In the genomic region with DNA sequence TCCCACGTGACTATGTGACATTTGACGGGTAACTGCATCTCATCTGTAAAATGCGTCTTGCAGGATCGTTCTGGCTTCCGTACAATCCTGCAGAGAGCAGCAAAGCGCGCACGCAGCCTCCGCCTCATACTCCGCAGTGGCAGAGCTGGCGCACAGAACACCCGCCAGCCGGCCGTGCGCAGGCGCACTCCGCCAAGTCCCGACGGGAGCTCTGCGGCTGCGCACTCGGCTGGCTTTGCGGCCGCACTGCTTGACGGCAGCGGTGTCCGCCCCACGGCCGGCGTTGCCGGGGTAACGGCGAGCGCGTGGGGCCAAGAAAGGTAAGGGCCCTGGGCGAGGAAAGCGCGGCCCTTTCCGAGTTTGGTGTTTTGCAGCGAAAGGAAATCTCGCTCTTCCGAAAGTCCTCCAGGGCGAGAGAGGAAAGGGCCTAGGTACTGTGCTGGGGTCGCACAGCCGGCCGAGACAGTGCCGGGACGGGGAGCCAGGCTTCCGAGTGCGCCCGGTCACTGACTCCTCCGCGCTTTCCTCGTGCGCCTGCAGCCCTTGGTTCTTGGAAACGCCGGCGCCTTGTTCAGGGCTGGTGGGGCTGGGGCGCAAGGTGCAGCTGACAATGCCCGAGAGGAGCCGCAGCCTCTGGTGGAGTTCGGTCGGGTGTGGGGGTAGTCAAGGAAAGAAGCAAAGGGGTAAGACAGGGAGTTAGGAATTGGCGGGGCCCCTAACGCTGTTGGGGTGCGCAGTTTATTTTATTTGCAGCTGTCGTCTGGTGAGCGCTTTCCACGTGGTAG, we compare ENCODE assay signal across 1 cellular context.
TF ChIP-seq lines count a peak whose summit lies in the region.

A gene (plus strand): TSS at position 283 of the 785 bp plus-strand sequence. CDS start 5,321 bp downstream, outside the sequence.

TF ChIP-seq in WTC11, 78 proteins besides CTCF, POLR2A, EP300 and RAD21 (continued from another document):
- TF ChIP-seq, protein P1, sequence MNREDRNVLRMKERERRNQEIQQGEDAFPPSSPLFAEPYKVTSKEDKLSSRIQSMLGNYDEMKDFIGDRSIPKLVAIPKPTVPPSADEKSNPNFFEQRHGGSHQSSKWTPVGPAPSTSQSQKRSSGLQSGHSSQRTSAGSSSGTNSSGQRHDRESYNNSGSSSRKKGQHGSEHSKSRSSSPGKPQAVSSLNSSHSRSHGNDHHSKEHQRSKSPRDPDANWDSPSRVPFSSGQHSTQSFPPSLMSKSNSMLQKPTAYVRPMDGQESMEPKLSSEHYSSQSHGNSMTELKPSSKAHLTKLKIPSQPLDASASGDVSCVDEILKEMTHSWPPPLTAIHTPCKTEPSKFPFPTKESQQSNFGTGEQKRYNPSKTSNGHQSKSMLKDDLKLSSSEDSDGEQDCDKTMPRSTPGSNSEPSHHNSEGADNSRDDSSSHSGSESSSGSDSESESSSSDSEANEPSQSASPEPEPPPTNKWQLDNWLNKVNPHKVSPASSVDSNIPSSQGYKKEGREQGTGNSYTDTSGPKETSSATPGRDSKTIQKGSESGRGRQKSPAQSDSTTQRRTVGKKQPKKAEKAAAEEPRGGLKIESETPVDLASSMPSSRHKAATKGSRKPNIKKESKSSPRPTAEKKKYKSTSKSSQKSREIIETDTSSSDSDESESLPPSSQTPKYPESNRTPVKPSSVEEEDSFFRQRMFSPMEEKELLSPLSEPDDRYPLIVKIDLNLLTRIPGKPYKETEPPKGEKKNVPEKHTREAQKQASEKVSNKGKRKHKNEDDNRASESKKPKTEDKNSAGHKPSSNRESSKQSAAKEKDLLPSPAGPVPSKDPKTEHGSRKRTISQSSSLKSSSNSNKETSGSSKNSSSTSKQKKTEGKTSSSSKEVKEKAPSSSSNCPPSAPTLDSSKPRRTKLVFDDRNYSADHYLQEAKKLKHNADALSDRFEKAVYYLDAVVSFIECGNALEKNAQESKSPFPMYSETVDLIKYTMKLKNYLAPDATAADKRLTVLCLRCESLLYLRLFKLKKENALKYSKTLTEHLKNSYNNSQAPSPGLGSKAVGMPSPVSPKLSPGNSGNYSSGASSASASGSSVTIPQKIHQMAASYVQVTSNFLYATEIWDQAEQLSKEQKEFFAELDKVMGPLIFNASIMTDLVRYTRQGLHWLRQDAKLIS (CRISPR knock-in tag; IDR thresholded peaks at IDR 0.05; ENCODE audit: borderline replicate concordance): no peak
- TF ChIP-seq, protein P2, sequence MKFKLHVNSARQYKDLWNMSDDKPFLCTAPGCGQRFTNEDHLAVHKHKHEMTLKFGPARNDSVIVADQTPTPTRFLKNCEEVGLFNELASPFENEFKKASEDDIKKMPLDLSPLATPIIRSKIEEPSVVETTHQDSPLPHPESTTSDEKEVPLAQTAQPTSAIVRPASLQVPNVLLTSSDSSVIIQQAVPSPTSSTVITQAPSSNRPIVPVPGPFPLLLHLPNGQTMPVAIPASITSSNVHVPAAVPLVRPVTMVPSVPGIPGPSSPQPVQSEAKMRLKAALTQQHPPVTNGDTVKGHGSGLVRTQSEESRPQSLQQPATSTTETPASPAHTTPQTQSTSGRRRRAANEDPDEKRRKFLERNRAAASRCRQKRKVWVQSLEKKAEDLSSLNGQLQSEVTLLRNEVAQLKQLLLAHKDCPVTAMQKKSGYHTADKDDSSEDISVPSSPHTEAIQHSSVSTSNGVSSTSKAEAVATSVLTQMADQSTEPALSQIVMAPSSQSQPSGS (CRISPR knock-in tag; IDR thresholded peaks at IDR 0.05; ENCODE audit: borderline replicate concordance, low read depth): no peak
- TF ChIP-seq, protein P3, sequence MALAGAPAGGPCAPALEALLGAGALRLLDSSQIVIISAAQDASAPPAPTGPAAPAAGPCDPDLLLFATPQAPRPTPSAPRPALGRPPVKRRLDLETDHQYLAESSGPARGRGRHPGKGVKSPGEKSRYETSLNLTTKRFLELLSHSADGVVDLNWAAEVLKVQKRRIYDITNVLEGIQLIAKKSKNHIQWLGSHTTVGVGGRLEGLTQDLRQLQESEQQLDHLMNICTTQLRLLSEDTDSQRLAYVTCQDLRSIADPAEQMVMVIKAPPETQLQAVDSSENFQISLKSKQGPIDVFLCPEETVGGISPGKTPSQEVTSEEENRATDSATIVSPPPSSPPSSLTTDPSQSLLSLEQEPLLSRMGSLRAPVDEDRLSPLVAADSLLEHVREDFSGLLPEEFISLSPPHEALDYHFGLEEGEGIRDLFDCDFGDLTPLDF (CRISPR knock-in tag; IDR thresholded peaks at IDR 0.05): peak; percentile 45; the same call in 1 of the 2 replicates
- TF ChIP-seq NFYB (CRISPR knock-in tag; conservative IDR thresholded peaks at IDR 0.05; ENCODE audit: low read depth) (no peak), PRRX2 (CRISPR knock-in tag; IDR thresholded peaks at IDR 0.05) (no peak), NFATC4 (CRISPR knock-in tag; IDR thresholded peaks at IDR 0.05) (no peak), SP1 (CRISPR knock-in tag; conservative IDR thresholded peaks at IDR 0.05) (peak; percentile 67), ZNF232 (CRISPR knock-in tag; IDR thresholded peaks at IDR 0.05) (peak; percentile 80), JUN (CRISPR knock-in tag; IDR thresholded peaks at IDR 0.05) (0 out of 2 replicates have a peak, but pooled peaks have one; percentile 61), ETV6 (CRISPR knock-in tag; IDR thresholded peaks at IDR 0.05) (no peak), ZNF263 (CRISPR knock-in tag; IDR thresholded peaks at IDR 0.05; ENCODE audit: low read depth) (no peak), FOXP1 (CRISPR knock-in tag; IDR thresholded peaks at IDR 0.05; ENCODE audit: borderline replicate concordance) (peak; percentile 65; the same call in 1 of the 2 replicates), FOXJ3 (CRISPR knock-in tag; IDR thresholded peaks at IDR 0.05; ENCODE audit: borderline replicate concordance) (no peak), ZNF317 (CRISPR knock-in tag; IDR thresholded peaks at IDR 0.05; ENCODE audit: borderline replicate concordance, low read depth) (no peak), NR1H2 (CRISPR knock-in tag; IDR thresholded peaks at IDR 0.05) (no peak), ZNF121 (CRISPR knock-in tag; IDR thresholded peaks at IDR 0.05) (no peak), TEAD4 (CRISPR knock-in tag; IDR thresholded peaks at IDR 0.05) (0 out of 2 replicates have a peak, but pooled peaks have one; percentile 56), NR2C2 (CRISPR knock-in tag; IDR thresholded peaks at IDR 0.05) (no peak), MYBL2 (CRISPR knock-in tag; IDR thresholded peaks at IDR 0.05) (0 out of 2 replicates have a peak, but pooled peaks have one; percentile 24), ATF1 (CRISPR knock-in tag; IDR thresholded peaks at IDR 0.05) (0 out of 2 replicates have a peak, but pooled peaks have one; percentile 64), GABPB1 (CRISPR knock-in tag; IDR thresholded peaks at IDR 0.05) (no peak), HMGA2 (CRISPR knock-in tag; IDR thresholded peaks at IDR 0.05) (no peak)
- TF ChIP-seq, protein P4, sequence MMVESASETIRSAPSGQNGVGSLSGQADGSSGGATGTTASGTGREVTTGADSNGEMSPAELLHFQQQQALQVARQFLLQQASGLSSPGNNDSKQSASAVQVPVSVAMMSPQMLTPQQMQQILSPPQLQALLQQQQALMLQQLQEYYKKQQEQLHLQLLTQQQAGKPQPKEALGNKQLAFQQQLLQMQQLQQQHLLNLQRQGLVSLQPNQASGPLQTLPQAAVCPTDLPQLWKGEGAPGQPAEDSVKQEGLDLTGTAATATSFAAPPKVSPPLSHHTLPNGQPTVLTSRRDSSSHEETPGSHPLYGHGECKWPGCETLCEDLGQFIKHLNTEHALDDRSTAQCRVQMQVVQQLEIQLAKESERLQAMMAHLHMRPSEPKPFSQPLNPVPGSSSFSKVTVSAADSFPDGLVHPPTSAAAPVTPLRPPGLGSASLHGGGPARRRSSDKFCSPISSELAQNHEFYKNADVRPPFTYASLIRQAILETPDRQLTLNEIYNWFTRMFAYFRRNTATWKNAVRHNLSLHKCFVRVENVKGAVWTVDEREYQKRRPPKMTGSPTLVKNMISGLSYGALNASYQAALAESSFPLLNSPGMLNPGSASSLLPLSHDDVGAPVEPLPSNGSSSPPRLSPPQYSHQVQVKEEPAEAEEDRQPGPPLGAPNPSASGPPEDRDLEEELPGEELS (CRISPR knock-in tag; IDR thresholded peaks at IDR 0.05): no peak
- TF ChIP-seq, protein P5, sequence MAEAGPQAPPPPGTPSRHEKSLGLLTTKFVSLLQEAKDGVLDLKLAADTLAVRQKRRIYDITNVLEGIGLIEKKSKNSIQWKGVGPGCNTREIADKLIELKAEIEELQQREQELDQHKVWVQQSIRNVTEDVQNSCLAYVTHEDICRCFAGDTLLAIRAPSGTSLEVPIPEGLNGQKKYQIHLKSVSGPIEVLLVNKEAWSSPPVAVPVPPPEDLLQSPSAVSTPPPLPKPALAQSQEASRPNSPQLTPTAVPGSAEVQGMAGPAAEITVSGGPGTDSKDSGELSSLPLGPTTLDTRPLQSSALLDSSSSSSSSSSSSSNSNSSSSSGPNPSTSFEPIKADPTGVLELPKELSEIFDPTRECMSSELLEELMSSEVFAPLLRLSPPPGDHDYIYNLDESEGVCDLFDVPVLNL (CRISPR knock-in tag; IDR thresholded peaks at IDR 0.05; ENCODE audit: borderline replicate concordance, low read depth): no peak
- TF ChIP-seq, protein P6, sequence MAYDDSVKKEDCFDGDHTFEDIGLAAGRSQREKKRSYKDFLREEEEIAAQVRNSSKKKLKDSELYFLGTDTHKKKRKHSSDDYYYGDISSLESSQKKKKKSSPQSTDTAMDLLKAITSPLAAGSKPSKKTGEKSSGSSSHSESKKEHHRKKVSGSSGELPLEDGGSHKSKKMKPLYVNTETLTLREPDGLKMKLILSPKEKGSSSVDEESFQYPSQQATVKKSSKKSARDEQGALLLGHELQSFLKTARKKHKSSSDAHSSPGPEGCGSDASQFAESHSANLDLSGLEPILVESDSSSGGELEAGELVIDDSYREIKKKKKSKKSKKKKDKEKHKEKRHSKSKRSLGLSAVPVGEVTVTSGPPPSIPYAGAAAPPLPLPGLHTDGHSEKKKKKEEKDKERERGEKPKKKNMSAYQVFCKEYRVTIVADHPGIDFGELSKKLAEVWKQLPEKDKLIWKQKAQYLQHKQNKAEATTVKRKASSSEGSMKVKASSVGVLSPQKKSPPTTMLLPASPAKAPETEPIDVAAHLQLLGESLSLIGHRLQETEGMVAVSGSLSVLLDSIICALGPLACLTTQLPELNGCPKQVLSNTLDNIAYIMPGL (CRISPR knock-in tag; IDR thresholded peaks at IDR 0.05): peak; percentile 68; the same call in 1 of the 2 replicates
- TF ChIP-seq, protein P7, sequence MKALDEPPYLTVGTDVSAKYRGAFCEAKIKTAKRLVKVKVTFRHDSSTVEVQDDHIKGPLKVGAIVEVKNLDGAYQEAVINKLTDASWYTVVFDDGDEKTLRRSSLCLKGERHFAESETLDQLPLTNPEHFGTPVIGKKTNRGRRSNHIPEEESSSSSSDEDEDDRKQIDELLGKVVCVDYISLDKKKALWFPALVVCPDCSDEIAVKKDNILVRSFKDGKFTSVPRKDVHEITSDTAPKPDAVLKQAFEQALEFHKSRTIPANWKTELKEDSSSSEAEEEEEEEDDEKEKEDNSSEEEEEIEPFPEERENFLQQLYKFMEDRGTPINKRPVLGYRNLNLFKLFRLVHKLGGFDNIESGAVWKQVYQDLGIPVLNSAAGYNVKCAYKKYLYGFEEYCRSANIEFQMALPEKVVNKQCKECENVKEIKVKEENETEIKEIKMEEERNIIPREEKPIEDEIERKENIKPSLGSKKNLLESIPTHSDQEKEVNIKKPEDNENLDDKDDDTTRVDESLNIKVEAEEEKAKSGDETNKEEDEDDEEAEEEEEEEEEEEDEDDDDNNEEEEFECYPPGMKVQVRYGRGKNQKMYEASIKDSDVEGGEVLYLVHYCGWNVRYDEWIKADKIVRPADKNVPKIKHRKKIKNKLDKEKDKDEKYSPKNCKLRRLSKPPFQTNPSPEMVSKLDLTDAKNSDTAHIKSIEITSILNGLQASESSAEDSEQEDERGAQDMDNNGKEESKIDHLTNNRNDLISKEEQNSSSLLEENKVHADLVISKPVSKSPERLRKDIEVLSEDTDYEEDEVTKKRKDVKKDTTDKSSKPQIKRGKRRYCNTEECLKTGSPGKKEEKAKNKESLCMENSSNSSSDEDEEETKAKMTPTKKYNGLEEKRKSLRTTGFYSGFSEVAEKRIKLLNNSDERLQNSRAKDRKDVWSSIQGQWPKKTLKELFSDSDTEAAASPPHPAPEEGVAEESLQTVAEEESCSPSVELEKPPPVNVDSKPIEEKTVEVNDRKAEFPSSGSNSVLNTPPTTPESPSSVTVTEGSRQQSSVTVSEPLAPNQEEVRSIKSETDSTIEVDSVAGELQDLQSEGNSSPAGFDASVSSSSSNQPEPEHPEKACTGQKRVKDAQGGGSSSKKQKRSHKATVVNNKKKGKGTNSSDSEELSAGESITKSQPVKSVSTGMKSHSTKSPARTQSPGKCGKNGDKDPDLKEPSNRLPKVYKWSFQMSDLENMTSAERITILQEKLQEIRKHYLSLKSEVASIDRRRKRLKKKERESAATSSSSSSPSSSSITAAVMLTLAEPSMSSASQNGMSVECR (CRISPR knock-in tag; IDR thresholded peaks at IDR 0.05; ENCODE audit: borderline replicate concordance): peak; percentile 80; the same call in 1 of the 2 replicates
- TF ChIP-seq, protein P8, sequence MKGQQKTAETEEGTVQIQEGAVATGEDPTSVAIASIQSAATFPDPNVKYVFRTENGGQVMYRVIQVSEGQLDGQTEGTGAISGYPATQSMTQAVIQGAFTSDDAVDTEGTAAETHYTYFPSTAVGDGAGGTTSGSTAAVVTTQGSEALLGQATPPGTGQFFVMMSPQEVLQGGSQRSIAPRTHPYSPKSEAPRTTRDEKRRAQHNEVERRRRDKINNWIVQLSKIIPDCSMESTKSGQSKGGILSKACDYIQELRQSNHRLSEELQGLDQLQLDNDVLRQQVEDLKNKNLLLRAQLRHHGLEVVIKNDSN (CRISPR knock-in tag; IDR thresholded peaks at IDR 0.05): peak; percentile 65
- TF ChIP-seq, protein P9, sequence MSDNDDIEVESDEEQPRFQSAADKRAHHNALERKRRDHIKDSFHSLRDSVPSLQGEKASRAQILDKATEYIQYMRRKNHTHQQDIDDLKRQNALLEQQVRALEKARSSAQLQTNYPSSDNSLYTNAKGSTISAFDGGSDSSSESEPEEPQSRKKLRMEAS (CRISPR knock-in tag; IDR thresholded peaks at IDR 0.05): peak; percentile 93
